8 cellular contexts compared by ENCODE assay signal in the genomic region with DNA sequence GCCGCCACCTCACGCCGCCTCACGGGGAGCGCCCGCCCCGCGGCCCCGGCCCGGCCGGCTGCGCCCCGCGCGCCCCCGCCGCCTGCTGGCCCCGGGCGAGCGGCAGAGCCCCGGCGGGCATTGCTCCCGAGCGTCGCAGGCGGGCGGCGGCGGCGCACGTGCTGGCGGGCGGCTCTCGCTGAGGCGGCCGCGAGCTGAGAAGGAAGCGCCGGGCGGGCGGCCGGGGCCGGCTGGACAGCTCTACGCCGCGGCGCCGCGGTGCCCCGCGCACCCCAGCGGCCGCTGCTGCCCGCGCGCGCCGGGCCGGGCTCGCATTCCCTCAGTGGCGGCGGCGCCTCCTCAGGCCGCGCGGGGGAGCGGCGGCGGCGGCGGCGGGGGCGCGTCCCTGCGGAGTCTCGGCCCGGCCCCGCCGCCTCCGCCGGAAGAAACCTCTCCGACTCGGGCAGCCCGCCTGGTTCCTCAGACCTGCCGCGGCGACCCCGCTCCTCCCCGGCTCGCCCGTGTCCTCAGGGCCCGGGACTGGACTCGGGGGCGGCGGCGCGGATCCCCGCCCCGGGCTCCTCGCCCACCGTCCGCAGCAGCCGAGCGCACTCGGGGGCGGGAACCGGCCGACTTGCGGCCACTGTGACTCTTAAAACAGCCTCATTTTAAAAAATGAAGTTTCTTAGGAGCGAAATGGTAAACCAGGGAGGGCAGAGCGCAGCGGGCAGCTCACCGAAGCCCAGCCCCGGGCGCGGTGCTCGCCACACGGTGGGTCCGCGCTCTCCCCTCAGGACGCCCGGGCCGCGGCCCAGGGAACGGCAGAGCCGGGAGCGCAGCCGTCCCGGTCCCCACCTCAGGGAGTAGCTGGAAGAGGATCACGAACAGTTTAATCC. TPM values are rescaled to one million over a fixed set of nuclear protein-coding genes. Genes with fewer than 3 reads are reported as not detected.
A peak's percentile ranks its signal among the peaks of the same experiment; 100 is the strongest.
DNase-seq lines count a peak whose midpoint lies in the region; ATAC-seq and TF ChIP-seq lines count a peak whose summit lies in the region.

Gene PITPNM2, minus strand, starts transcription at position 287 of the 875 bp plus-strand sequence. CDS start 116,500 bp downstream, outside the sequence.

- peak within 1 kb of the TSS; percentile 81 for H3K4me3 Mint-ChIP-seq in activated B cell treated with CpG ODN at 0.5 μM for 24 hours

- CTCF ChIA-PET in activated B cell treated with CpG ODN at 0.5 μM for 24 hours (lab: Charles Lee), result interaction anchor here (0.5 to 4.9 kb wide), 6 partner anchors 9 to 174 kb away, joined by 3 to 33 read pairs (median 4); partner anchors contain the start of gene ARL6IP4

- H3K9me3 Mint-ChIP-seq in activated B cell treated with CpG ODN at 0.5 μM for 24 hours, result no peaks in the 10 kb centered on the region

- H3K4me1 Mint-ChIP-seq in activated B cell treated with CpG ODN at 0.5 μM for 24 hours, result peaks cover 31% of the 10 kb centered on the region

- no peak for TF ChIP-seq CTCF in activated B cell treated with CpG ODN at 0.5 μM for 24 hours (IDR thresholded peaks at IDR 0.05)
- no peak for TF ChIP-seq CTCF in kidney epithelial cell (IDR thresholded peaks at IDR 0.05; ENCODE audit: insufficient read depth, low read length, poor library complexity, severe bottlenecking)

- no peaks in the 10 kb centered on the region for H3K36me3 Mint-ChIP-seq in activated B cell treated with CpG ODN at 0.5 μM for 24 hours (ENCODE audit: low read depth)

- H3K27me3 Mint-ChIP-seq in activated B cell treated with CpG ODN at 0.5 μM for 24 hours, result no peaks in the 10 kb centered on the region

- no peaks in the 10 kb centered on the region for H3K36me3 ChIP-seq in kidney epithelial cell (ENCODE audit: control insufficient read depth, insufficient read depth, low read length)

- peak within 1 kb of the TSS; percentile 65 for H3K27ac Mint-ChIP-seq in activated B cell treated with CpG ODN at 0.5 μM for 24 hours

- peak within 1 kb of the TSS; percentile 74 for H3K4me3 ChIP-seq in kidney epithelial cell (ENCODE audit: low read depth, low read length)

- POLR2A ChIA-PET in activated B cell treated with CpG ODN at 0.5 μM for 24 hours (lab: Charles Lee), result interaction anchor here (0.6 to 2.3 kb wide), 7 partner anchors 32 to 615 kb away, joined by 3 to 10 read pairs (median 3); partner anchors contain the start of genes MPHOSPH9 and MTRFR

- peak; percentile 88 for DNase-seq in D341Med (ENCODE audit: low spot score)
- DNase-seq in MV-4-11 (lab: John Stamatoyannopoulos, UW), result peak; percentile 15
- peak; percentile 68 for DNase-seq in activated B cell treated with CpG ODN at 0.5 μM for 24 hours
- DNase-seq in caudate nucleus (lab: John Stamatoyannopoulos, UW), result peak in 13 of 61 donors; percentile 16 to 50 (median 25)
- DNase-seq in kidney epithelial cell (ENCODE audit: low read depth), result no peak
- peak; percentile 61 to 69 for DNase-seq in stimulated activated CD4-positive, alpha-beta T cell treated with anti-CD3 and anti-CD28 coated beads, Interleukin-2, amount 100 ng/mL, for 24 hours

- peak; percentile 57 for ATAC-seq in GM21737 (IDR thresholded peaks at IDR 0.05; ENCODE audit: unreplicated experiment)
- peak; percentile 87 for ATAC-seq in activated B cell treated with CpG ODN at 0.5 μM for 24 hours (ENCODE audit: low read depth)
- no peak for ATAC-seq in HG02870 (IDR thresholded peaks at IDR 0.05; ENCODE audit: unreplicated experiment)

- no peaks in the 10 kb centered on the region for H3K27me3 ChIP-seq in kidney epithelial cell (ENCODE audit: control insufficient read depth, insufficient read depth, low read length)

- intact Hi-C loops in activated B cell treated with CpG ODN at 0.5 μM for 24 hours (cut with micrococcal nuclease), result loop anchor here (1.0 to 5.0 kb wide), 5 partner anchors 36 to 169 kb away; partner anchors contain the start of genes ARL6IP4, MPHOSPH9 and MTRFR

- H3K27ac ChIP-seq in caudate nucleus (ENCODE audit: low read depth, low read length), result peak within 1 kb of the TSS; percentile 80

RNA-seq across cellular contexts. Expression of gene PITPNM2, which starts in this region (rescaled TPM):
- 12.9 and 13.7 TPM in 2 replicates for total RNA-seq in activated B cell treated with CpG ODN at 0.5 μM for 24 hours
- total RNA-seq in kidney epithelial cell, result 5.2 and 5.7 TPM in 2 replicates
